8 cellular contexts compared by ENCODE assay signal in the genomic region with DNA sequence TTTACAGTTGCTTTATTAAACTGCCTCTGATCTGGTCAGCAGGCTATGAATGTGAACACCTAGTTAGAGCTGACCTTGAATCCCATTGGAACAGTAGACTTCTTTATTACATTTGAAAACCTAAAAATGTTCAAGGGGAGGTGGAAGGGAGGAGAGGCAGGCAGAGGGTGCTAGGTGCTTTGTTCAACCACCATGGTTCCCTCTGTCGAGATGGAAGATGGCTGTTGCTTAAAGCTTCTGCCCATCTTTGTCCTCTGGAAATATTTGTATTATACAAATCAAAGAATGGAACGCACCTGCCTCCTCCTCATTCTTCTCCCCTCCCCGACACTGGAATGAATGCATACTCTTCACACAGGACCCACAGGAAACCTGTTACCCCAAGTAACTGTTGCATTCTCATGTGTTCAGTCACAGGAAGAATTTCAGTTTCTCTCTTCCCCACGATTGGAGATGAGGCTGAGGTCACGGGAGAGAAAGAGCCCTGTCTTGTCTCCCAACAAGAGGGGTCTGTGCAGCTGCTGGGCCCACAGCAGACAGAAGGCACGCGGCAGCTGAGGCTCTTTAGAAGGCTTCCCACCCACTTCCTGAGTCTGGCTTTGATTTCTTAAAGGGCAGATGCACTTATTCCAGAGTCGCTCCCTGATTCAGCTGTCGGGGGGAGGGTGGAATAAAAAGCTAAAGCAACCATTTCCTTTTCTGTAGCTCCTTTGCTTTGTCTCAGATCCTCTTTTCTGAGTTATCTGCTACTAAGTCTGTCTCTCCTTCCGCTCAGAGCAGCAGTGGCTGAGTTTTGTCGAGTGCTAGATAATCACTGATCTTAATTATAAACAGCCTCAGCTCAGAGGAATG.
A peak's percentile ranks its signal among the peaks of the same experiment; 100 is the strongest.
DNase-seq lines count a peak whose midpoint lies in the region; ATAC-seq and TF ChIP-seq lines count a peak whose summit lies in the region.

No MANE protein-coding gene starts in this region.

- H3K36me3 Mint-ChIP-seq in activated T-helper 2 cell treated with anti-CD3 and anti-CD28 coated beads, Interferon-gamma antibody, Interleukin-2, Interleukin-4, amounts not matched to agents 10 μg/mL and 5 μg/mL and 100 μg/mL, durations not matched to agents 14 hours and 24 hours and 36 hours (ENCODE audit: low read depth), result peaks cover 39% of the 10 kb centered on the region

- DNase-seq in NCI-H524 treated with DMSO at 0.1 percent for 48 hours (lab: John Stamatoyannopoulos, UW) (peak; percentile 58), right atrium auricular region (ENCODE audit: low spot score) (peak; percentile 63), kidney glomerular epithelial cell (lab: John Stamatoyannopoulos, UW) (no peak), D341Med (ENCODE audit: low spot score) (no peak)
- DNase-seq in activated T-helper 2 cell treated with anti-CD3 and anti-CD28 coated beads, Interferon-gamma antibody, Interleukin-2, Interleukin-4, amounts not matched to agents 10 μg/mL and 5 μg/mL and 100 μg/mL, durations not matched to agents 14 hours and 24 hours and 36 hours (ENCODE audit: low spot score), result no peak
- DNase-seq in stimulated activated CD4-positive, alpha-beta T cell treated with anti-CD3 and anti-CD28 coated beads, Interleukin-15, amount 100 ng/mL, for 1 hour (ENCODE audit: low read depth in 1 of 2, low spot score in 1 of 2), result peak; percentile 4 to 23

- H3K9me3 Mint-ChIP-seq in activated T-helper 2 cell treated with anti-CD3 and anti-CD28 coated beads, Interferon-gamma antibody, Interleukin-2, Interleukin-4, amounts not matched to agents 10 μg/mL and 5 μg/mL and 100 μg/mL, durations not matched to agents 14 hours and 24 hours and 36 hours, result peaks cover 42% of the 10 kb centered on the region

- peak overlapping the region; percentile 43 to 55 for H3K27ac ChIP-seq in right atrium auricular region

- TF ChIP-seq CTCF in right atrium auricular region (IDR thresholded peaks at IDR 0.05), result no peak

- peaks cover 0 to 19% of the 10 kb centered on the region in 2 donors for H3K4me1 ChIP-seq in right atrium auricular region

- peak overlapping the region; percentile 27 to 35 for H3K4me3 ChIP-seq in right atrium auricular region

- peak overlapping the region; percentile 57 for H3K27ac Mint-ChIP-seq in activated T-helper 2 cell treated with anti-CD3 and anti-CD28 coated beads, Interferon-gamma antibody, Interleukin-2, Interleukin-4, amounts not matched to agents 10 μg/mL and 5 μg/mL and 100 μg/mL, durations not matched to agents 14 hours and 24 hours and 36 hours

- peak; percentile 44 for ATAC-seq in GM18508 (IDR thresholded peaks at IDR 0.05; ENCODE audit: insufficient read depth, unreplicated experiment)
- peak; percentile 63 for ATAC-seq in HG02588 (IDR thresholded peaks at IDR 0.05; ENCODE audit: unreplicated experiment)

- no peaks in the 10 kb centered on the region for H3K27me3 ChIP-seq in right atrium auricular region

- H3K4me3 Mint-ChIP-seq in activated T-helper 2 cell treated with anti-CD3 and anti-CD28 coated beads, Interferon-gamma antibody, Interleukin-2, Interleukin-4, amounts not matched to agents 10 μg/mL and 5 μg/mL and 100 μg/mL, durations not matched to agents 14 hours and 24 hours and 36 hours (ENCODE audit: low read depth), result peak overlapping the region; percentile 64

- H3K36me3 ChIP-seq in right atrium auricular region, result no peaks in the 10 kb centered on the region

- H3K4me1 Mint-ChIP-seq in activated T-helper 2 cell treated with anti-CD3 and anti-CD28 coated beads, Interferon-gamma antibody, Interleukin-2, Interleukin-4, amounts not matched to agents 10 μg/mL and 5 μg/mL and 100 μg/mL, durations not matched to agents 14 hours and 24 hours and 36 hours (ENCODE audit: low read depth), result peaks cover 37% of the 10 kb centered on the region

- H3K9me3 ChIP-seq in right atrium auricular region, result no peaks in the 10 kb centered on the region

- intact Hi-C loops in activated T-helper 2 cell treated with anti-CD3 and anti-CD28 coated beads, Interferon-gamma antibody, Interleukin-2, Interleukin-4, amounts not matched to agents 10 μg/mL and 5 μg/mL and 100 μg/mL, durations not matched to agents 14 hours and 24 hours and 36 hours (cut with micrococcal nuclease), result loop anchor here (5.0 kb wide), 1 partner anchor 216 kb away; the partner anchor contains the start of gene BTG1

- H3K27me3 Mint-ChIP-seq in activated T-helper 2 cell treated with anti-CD3 and anti-CD28 coated beads, Interferon-gamma antibody, Interleukin-2, Interleukin-4, amounts not matched to agents 10 μg/mL and 5 μg/mL and 100 μg/mL, durations not matched to agents 14 hours and 24 hours and 36 hours (ENCODE audit: low read depth), result no peaks in the 10 kb centered on the region

Comparison
In these comparisons a context has a peak if more than half of its experiments do, and no peak if none do; other contexts are left out.
1. DNase-seq: peak in NCI-H524 treated with DMSO at 0.1 percent for 48 hours (single experiment), right atrium auricular region (single experiment) and stimulated activated CD4-positive, alpha-beta T cell treated with anti-CD3 and anti-CD28 coated beads, Interleukin-15, amount 100 ng/mL, for 1 hour (2 of 2); none in activated T-helper 2 cell treated with anti-CD3 and anti-CD28 coated beads, Interferon-gamma antibody, Interleukin-2, Interleukin-4, amounts not matched to agents 10 μg/mL and 5 μg/mL and 100 μg/mL, durations not matched to agents 14 hours and 24 hours and 36 hours (single experiment), kidney glomerular epithelial cell (single experiment) and D341Med (single experiment).